In genomic region chr14:36973806-36974442, GRCh38 we compare ENCODE assay signal across 16 cellular contexts.
DNase-seq lines count a peak whose midpoint lies in the region; ATAC-seq and TF ChIP-seq lines count a peak whose summit lies in the region.
"Had no signal": no experiment of that assay in that cellular context is flagged by ENCODE, and none has a peak within 500 bp of the region (broad histone marks: within the 10 kb centered on the region; RNA-seq: fewer than 3 reads in every experiment).

No MANE protein-coding gene starts in this region.

- no peak for ATAC-seq in sciatic nerve
- no peak for ATAC-seq in activated CD8-positive, alpha-beta memory T cell treated with anti-CD3 and anti-CD28 coated beads, Interleukin-2, amount 10 ng/mL, durations not matched to agents 7 days and 5 days
- ATAC-seq: CD8-positive, alpha-beta T cell; heart left ventricle had no signal

- TF ChIP-seq CTCF in Caco-2 (IDR thresholded peaks at IDR 0.05; ENCODE audit: insufficient read depth in 1 of 2, low read depth in 1 of 2, low read length in 1 of 2, severe bottlenecking in 1 of 2, unreplicated experiment in 1 of 2), result no peak
- TF ChIP-seq CTCF in esophagus squamous epithelium (IDR thresholded peaks at IDR 0.05), result no peak
- TF ChIP-seq CTCF in prostate gland (IDR thresholded peaks at IDR 0.05), result no peak

- intact Hi-C loops in Caco-2 (cut with micrococcal nuclease; ENCODE audit: unreplicated experiment) (no loop called here), esophagus squamous epithelium (cut with DNase I) (no loop called here), prostate gland (cut with DNase I) (no loop called here), posterior vena cava (cut with DNase I) (loop anchor here in 1 of 2 donors (10.0 kb wide), 1 partner anchor 1509 kb away; no protein-coding TSS in a partner anchor), sciatic nerve (cut with DNase I) (no loop called here)

- no TSS peak for BruUV-seq in Caco-2 (replicated peaks; lab: Mats Ljungman, UMichigan)

- H3K27me3 ChIP-seq in Caco-2 (replicated peaks; ENCODE audit: control insufficient read depth, insufficient read depth, low read length) (no peaks in the 10 kb centered on the region), esophagus squamous epithelium (no peaks in the 10 kb centered on the region), prostate gland (replicated peaks; ENCODE audit: insufficient read depth) (no peaks in the 10 kb centered on the region)
- H3K27me3 ChIP-seq: heart left ventricle had no signal

- no peak overlapping the region for H3K4me3 Mint-ChIP-seq in Caco-2 (ENCODE audit: unreplicated experiment)
- H3K4me3 Mint-ChIP-seq in activated CD8-positive, alpha-beta memory T cell treated with anti-CD3 and anti-CD28 coated beads, Interleukin-2, amount 10 ng/mL, durations not matched to agents 7 days and 5 days, result no peak overlapping the region
- H3K4me3 Mint-ChIP-seq: CD8-positive, alpha-beta T cell had no signal

- CTCF ChIA-PET in Caco-2 (lab: Charles Lee), result interaction anchor here (1.0 kb wide), 1 partner anchor 313 kb away, joined by 3 read pairs; no protein-coding TSS in a partner anchor
- CTCF ChIA-PET in activated CD8-positive, alpha-beta memory T cell treated with anti-CD3 and anti-CD28 coated beads, Interleukin-2, amount 10 ng/mL, durations not matched to agents 7 days and 5 days (lab: Charles Lee), result interaction anchor here (1.3 kb wide), 1 partner anchor 13 kb away, joined by 4 read pairs; no protein-coding TSS in a partner anchor

- WGBS in esophagus squamous epithelium, 2 donors, result 17 to 19% methylated on average over 1 of the region's 1 CpG
- 19% methylated on average over 1 of the region's 1 CpG for WGBS in prostate gland

- H3K9me3 ChIP-seq in Caco-2, result peaks cover 3% of the 10 kb centered on the region; the same call in 1 of the 2 replicates
- no peaks in the 10 kb centered on the region for H3K9me3 ChIP-seq in esophagus squamous epithelium
- H3K9me3 ChIP-seq in prostate gland, result no peaks in the 10 kb centered on the region
- H3K9me3 ChIP-seq: heart left ventricle, lower lobe of right lung had no signal

- H3K36me3 Mint-ChIP-seq in Caco-2 (ENCODE audit: insufficient read depth, unreplicated experiment), result no peaks in the 10 kb centered on the region
- no peaks in the 10 kb centered on the region for H3K36me3 Mint-ChIP-seq in activated CD8-positive, alpha-beta memory T cell treated with anti-CD3 and anti-CD28 coated beads, Interleukin-2, amount 10 ng/mL, durations not matched to agents 7 days and 5 days
- H3K36me3 Mint-ChIP-seq: CD8-positive, alpha-beta T cell had no signal

- TF ChIP-seq POLR2A in esophagus squamous epithelium (IDR thresholded peaks at IDR 0.05) (no peak), prostate gland (IDR thresholded peaks at IDR 0.05) (peak; percentile 19)

- no peak for DNase-seq in Caco-2
- peak; percentile 27 for DNase-seq in OCI-M1 (lab: John Stamatoyannopoulos, UW)
- no peak for DNase-seq in esophagus squamous epithelium (lab: John Stamatoyannopoulos, UW)
- DNase-seq in prostate gland (ENCODE audit: low spot score), result no peak
- no peak for DNase-seq in posterior vena cava (ENCODE audit: low spot score)
- DNase-seq in sciatic nerve (ENCODE audit: low spot score), result no peak
- DNase-seq in NCI-H187 treated with DMSO at 0.1 percent for 48 hours (lab: John Stamatoyannopoulos, UW), result no peak
- no peak for DNase-seq in activated CD8-positive, alpha-beta memory T cell treated with anti-CD3 and anti-CD28 coated beads, Interleukin-2, amount 10 ng/mL, durations not matched to agents 7 days and 5 days
- DNase-seq: activated naive CD4-positive, alpha-beta T cell treated with anti-CD3 and anti-CD28 coated beads, Interleukin-2, amount 50 U/mL, for 16 hours; CD8-positive, alpha-beta T cell; cortex of kidney; heart left ventricle; lower lobe of right lung; NCI-H446; nucleus accumbens; stimulated activated CD4-positive, alpha-beta T cell treated with anti-CD3 and anti-CD28 coated beads, Interleukin-1b, Interleukin-23, amount 100 ng/mL, for 48 hours had no signal

- H3K4me1 ChIP-seq in Caco-2 (peaks cover 38% of the 10 kb centered on the region), esophagus squamous epithelium (peaks cover 10 to 77% (median 30%) of the 10 kb centered on the region in 3 donors), prostate gland (replicated peaks) (no peaks in the 10 kb centered on the region)
- H3K4me1 ChIP-seq: heart left ventricle, lower lobe of right lung had no signal

- H3K4me1 Mint-ChIP-seq in Caco-2 (ENCODE audit: low read depth, unreplicated experiment), result peaks cover 30% of the 10 kb centered on the region
- no peaks in the 10 kb centered on the region for H3K4me1 Mint-ChIP-seq in activated CD8-positive, alpha-beta memory T cell treated with anti-CD3 and anti-CD28 coated beads, Interleukin-2, amount 10 ng/mL, durations not matched to agents 7 days and 5 days

- POLR2A ChIA-PET in Caco-2 (lab: Charles Lee), result no interaction called here

- H3K9me3 Mint-ChIP-seq in Caco-2 (ENCODE audit: unreplicated experiment), result peaks cover 8% of the 10 kb centered on the region
- peaks cover 3% of the 10 kb centered on the region for H3K9me3 Mint-ChIP-seq in activated CD8-positive, alpha-beta memory T cell treated with anti-CD3 and anti-CD28 coated beads, Interleukin-2, amount 10 ng/mL, durations not matched to agents 7 days and 5 days (ENCODE audit: low read depth)

- H3K27me3 Mint-ChIP-seq in Caco-2 (ENCODE audit: insufficient read depth, unreplicated experiment), result no peaks in the 10 kb centered on the region
- no peaks in the 10 kb centered on the region for H3K27me3 Mint-ChIP-seq in activated CD8-positive, alpha-beta memory T cell treated with anti-CD3 and anti-CD28 coated beads, Interleukin-2, amount 10 ng/mL, durations not matched to agents 7 days and 5 days

- H3K27ac ChIP-seq in esophagus squamous epithelium (peak overlapping the region; percentile 71 to 92 (median 80)), prostate gland (no peak overlapping the region)
- H3K27ac ChIP-seq: heart left ventricle, lower lobe of right lung had no signal

- no peak overlapping the region for H3K4me3 ChIP-seq in Caco-2 (ENCODE audit: low read depth, low read length)
- no peak overlapping the region for H3K4me3 ChIP-seq in esophagus squamous epithelium
- no peak overlapping the region for H3K4me3 ChIP-seq in prostate gland
- H3K4me3 ChIP-seq: heart left ventricle, lower lobe of right lung had no signal

- H3K27ac Mint-ChIP-seq in Caco-2 (ENCODE audit: unreplicated experiment), result peak overlapping the region; percentile 4
- no peak overlapping the region for H3K27ac Mint-ChIP-seq in activated CD8-positive, alpha-beta memory T cell treated with anti-CD3 and anti-CD28 coated beads, Interleukin-2, amount 10 ng/mL, durations not matched to agents 7 days and 5 days
- H3K27ac Mint-ChIP-seq: CD8-positive, alpha-beta T cell had no signal

- H3K36me3 ChIP-seq in Caco-2 (ENCODE audit: control insufficient read depth, insufficient read depth, low read length), result no peaks in the 10 kb centered on the region
- H3K36me3 ChIP-seq in esophagus squamous epithelium, result no peaks in the 10 kb centered on the region
- no peaks in the 10 kb centered on the region for H3K36me3 ChIP-seq in prostate gland
- H3K36me3 ChIP-seq: heart left ventricle, lower lobe of right lung had no signal

Comparison
In these comparisons a context has a peak if more than half of its experiments do, and no peak if none do; other contexts are left out.
1. H3K27ac ChIP-seq: peak in esophagus squamous epithelium (4 of 4); none in prostate gland (0 of 2).